ENCODE assay signal across 8 cellular contexts in genomic region chr6:26204332-26205160, GRCh38.
A peak's percentile ranks its signal among the peaks of the same experiment; 100 is the strongest.
DNase-seq lines count a peak whose midpoint lies in the region; ATAC-seq, FAIRE-seq and TF ChIP-seq lines count a peak whose summit lies in the region.

No MANE protein-coding gene starts in this region.

- peak overlapping the region; percentile 94 for H3K4me3 ChIP-seq in epithelial cell of esophagus (ENCODE audit: low read length)
- peak overlapping the region; percentile 85 for H3K4me3 ChIP-seq in mononuclear cell (ENCODE audit: low read length)

- H3K9me3 ChIP-seq in mononuclear cell (ENCODE audit: low read depth, low read length): no peaks in the 10 kb centered on the region

- H3K4me1 ChIP-seq in mononuclear cell (ENCODE audit: insufficient read depth, low read length): peaks cover 41% of the 10 kb centered on the region

- TF ChIP-seq CTCF in epithelial cell of esophagus (IDR thresholded peaks at IDR 0.05; ENCODE audit: insufficient read depth, low read depth, low read length, missing control alignments): peak; percentile 52

- no peaks in the 10 kb centered on the region for H3K27me3 ChIP-seq in mononuclear cell (ENCODE audit: insufficient read depth, low read length)

- FAIRE-seq in HTR-8/SVneo (lab: Jason Lieb, UNC): peak; percentile 26

- DNase-seq in COLO829 (ENCODE audit: low spot score) (peak; percentile 99), HTR-8/SVneo (ENCODE audit: insufficient read length, low spot score) (peak; percentile 93), NOMO-1 treated with DMSO at 0.1 percent for 48 hours (lab: John Stamatoyannopoulos, UW; ENCODE audit: unreplicated experiment) (peak; percentile 93), epithelial cell of esophagus (ENCODE audit: low read depth) (peak; percentile 98)
- DNase-seq in activated CD8-positive, alpha-beta memory T cell treated with anti-CD3 and anti-CD28 coated beads, Interleukin-2, amount 50 U/mL, for 4 hours: peak; percentile 77
- peak; percentile 55 to 73 for DNase-seq in stimulated activated CD8-positive, alpha-beta memory T cell treated with anti-CD3 and anti-CD28 coated beads, Interleukin-2, amount 100 ng/mL, for 48 hours (ENCODE audit: low read depth in 2 of 2)

- peak; percentile 48 for ATAC-seq in GM21360 (IDR thresholded peaks at IDR 0.05; ENCODE audit: unreplicated experiment)

Comparison
In these comparisons a context has a peak if more than half of its experiments do, and no peak if none do; other contexts are left out.
1. Peak in every context shown above with its lines: DNase-seq, ATAC-seq and H3K4me3 ChIP-seq.